Comparison of ENCODE assay signal across 11 cellular contexts in genomic region chr2:205646680-205647079, GRCh38. TPM values are rescaled to one million over a fixed set of nuclear protein-coding genes. Genes with fewer than 3 reads are reported as not detected.
DNase-seq lines count a peak whose midpoint lies in the region; ATAC-seq and TF ChIP-seq lines count a peak whose summit lies in the region.
"Had no signal": no experiment of that assay in that cellular context is flagged by ENCODE, and none has a peak within 500 bp of the region (broad histone marks: within the 10 kb centered on the region; RNA-seq: fewer than 3 reads in every experiment).

No MANE protein-coding gene starts in this region.

- CTCF ChIA-PET in activated B cell treated with CpG ODN at 0.5 μM for 24 hours (lab: Charles Lee), result no interaction called here
- CTCF ChIA-PET in activated CD4-positive, alpha-beta memory T cell treated with anti-CD3 and anti-CD28 coated beads for 36 hours (lab: Charles Lee), result no interaction called here

- intact Hi-C loops in activated B cell treated with CpG ODN at 0.5 μM for 24 hours (cut with micrococcal nuclease), result no loop called here
- intact Hi-C loops in activated CD4-positive, alpha-beta memory T cell treated with anti-CD3 and anti-CD28 coated beads for 36 hours (cut with micrococcal nuclease), result no loop called here

- TF ChIP-seq POLR2A in erythroblast (IDR thresholded peaks at IDR 0.05; ENCODE audit: low read length), result no peak

- no peak overlapping the region for H3K27ac Mint-ChIP-seq in activated B cell treated with CpG ODN at 0.5 μM for 24 hours
- no peak overlapping the region for H3K27ac Mint-ChIP-seq in activated CD4-positive, alpha-beta memory T cell treated with anti-CD3 and anti-CD28 coated beads for 36 hours
- H3K27ac Mint-ChIP-seq: stimulated activated naive CD8-positive, alpha-beta T cell treated with anti-CD3 and anti-CD28 coated beads, Interleukin-15, Interleukin-2, amounts not matched to agents 100 ng/mL and 50 ng/mL, for 24 hours had no signal

- POLR2A ChIA-PET in activated B cell treated with CpG ODN at 0.5 μM for 24 hours (lab: Charles Lee), result no interaction called here
- POLR2A ChIA-PET in activated CD4-positive, alpha-beta memory T cell treated with anti-CD3 and anti-CD28 coated beads for 36 hours (lab: Charles Lee), result no interaction called here

- H3K9me3 Mint-ChIP-seq in activated B cell treated with CpG ODN at 0.5 μM for 24 hours, result no peaks in the 10 kb centered on the region
- H3K9me3 Mint-ChIP-seq in activated CD4-positive, alpha-beta memory T cell treated with anti-CD3 and anti-CD28 coated beads for 36 hours, result no peaks in the 10 kb centered on the region
- H3K9me3 Mint-ChIP-seq: stimulated activated naive CD8-positive, alpha-beta T cell treated with anti-CD3 and anti-CD28 coated beads, Interleukin-15, Interleukin-2, amounts not matched to agents 100 ng/mL and 50 ng/mL, for 24 hours had no signal

- peaks cover 48% of the 10 kb centered on the region for H3K27me3 Mint-ChIP-seq in activated B cell treated with CpG ODN at 0.5 μM for 24 hours
- H3K27me3 Mint-ChIP-seq in activated CD4-positive, alpha-beta memory T cell treated with anti-CD3 and anti-CD28 coated beads for 36 hours, result peaks cover 12% of the 10 kb centered on the region

- no peak overlapping the region for H3K4me3 Mint-ChIP-seq in activated B cell treated with CpG ODN at 0.5 μM for 24 hours
- no peak overlapping the region for H3K4me3 Mint-ChIP-seq in activated CD4-positive, alpha-beta memory T cell treated with anti-CD3 and anti-CD28 coated beads for 36 hours
- H3K4me3 Mint-ChIP-seq: stimulated activated naive CD8-positive, alpha-beta T cell treated with anti-CD3 and anti-CD28 coated beads, Interleukin-15, Interleukin-2, amounts not matched to agents 100 ng/mL and 50 ng/mL, for 24 hours had no signal

- DNase-seq in activated B cell treated with CpG ODN at 0.5 μM for 24 hours (no peak), iPS-NIHi11 (ENCODE audit: low spot score) (no peak), erythroblast (lab: John Stamatoyannopoulos, UW) (no peak), SKM-1 treated with dmso at 0.1 percent for 144 hours (lab: John Stamatoyannopoulos, UW; ENCODE audit: unreplicated experiment) (no peak)
- no peak for DNase-seq in activated CD4-positive, alpha-beta memory T cell treated with anti-CD3 and anti-CD28 coated beads for 36 hours
- DNase-seq: NCI-H510A, SK-N-SH had no signal

- ATAC-seq in GM18858 (IDR thresholded peaks at IDR 0.05; ENCODE audit: unreplicated experiment), result peak; percentile 99
- ATAC-seq in GM21526 (IDR thresholded peaks at IDR 0.05; ENCODE audit: low FRiP score, unreplicated experiment), result peak; percentile 99
- ATAC-seq in HG03066 (IDR thresholded peaks at IDR 0.05; ENCODE audit: low read depth, unreplicated experiment), result peak; percentile 99
- peak; percentile 68 for ATAC-seq in activated B cell treated with CpG ODN at 0.5 μM for 24 hours (ENCODE audit: low read depth)

- no peak for TF ChIP-seq CTCF in activated B cell treated with CpG ODN at 0.5 μM for 24 hours (IDR thresholded peaks at IDR 0.05)

- peaks cover 9% of the 10 kb centered on the region for H3K4me1 Mint-ChIP-seq in activated B cell treated with CpG ODN at 0.5 μM for 24 hours
- H3K4me1 Mint-ChIP-seq in activated CD4-positive, alpha-beta memory T cell treated with anti-CD3 and anti-CD28 coated beads for 36 hours (ENCODE audit: low read depth), result no peaks in the 10 kb centered on the region

- no peaks in the 10 kb centered on the region for H3K36me3 Mint-ChIP-seq in activated B cell treated with CpG ODN at 0.5 μM for 24 hours (ENCODE audit: low read depth)
- no peaks in the 10 kb centered on the region for H3K36me3 Mint-ChIP-seq in activated CD4-positive, alpha-beta memory T cell treated with anti-CD3 and anti-CD28 coated beads for 36 hours

RNA-seq across cellular contexts. Expression of gene NRP2, which starts 35.6 kb away (rescaled TPM):
- total RNA-seq in activated B cell treated with CpG ODN at 0.5 μM for 24 hours, result 8.1 and 10.2 TPM in 2 replicates
- total RNA-seq in activated CD4-positive, alpha-beta memory T cell treated with anti-CD3 and anti-CD28 coated beads for 36 hours, result 1 to 10 TPM; 1.9 to 2.6 TPM
